ENCODE assay signal across 17 cellular contexts in the genomic region with DNA sequence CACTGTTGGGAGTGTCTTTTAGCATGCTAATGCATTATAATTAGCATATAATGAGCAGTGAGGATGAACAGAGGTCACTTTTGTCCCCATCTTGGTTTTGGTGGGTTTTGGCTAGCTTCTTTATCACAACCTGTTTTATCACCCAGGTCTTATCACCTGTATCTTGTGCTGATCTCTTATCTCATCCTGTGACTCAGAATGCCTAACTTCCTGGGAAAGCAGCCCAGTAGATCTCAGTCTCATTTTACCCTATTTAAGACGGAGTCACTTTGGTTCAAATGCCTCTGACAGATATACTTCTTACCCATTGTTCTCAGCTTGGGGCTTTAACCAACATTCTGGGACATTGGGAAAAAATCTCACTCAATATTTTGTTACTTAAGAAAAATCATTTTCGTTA.
A peak's percentile ranks its signal among the peaks of the same experiment; 100 is the strongest.
DNase-seq lines count a peak whose midpoint lies in the region; FAIRE-seq and TF ChIP-seq lines count a peak whose summit lies in the region.
"Had no signal": no experiment of that assay in that cellular context is flagged by ENCODE, and none has a peak within 500 bp of the region (broad histone marks: within the 10 kb centered on the region; RNA-seq: fewer than 3 reads in every experiment).

No MANE protein-coding gene starts in this region.

- CTCF ChIA-PET in GM10248 (lab: Yijun Ruan, JAX), result no interaction called here

- H3K4me2 ChIP-seq in trophoblast cell (ENCODE audit: low read length), result no peak overlapping the region
- H3K4me2 ChIP-seq: GM23338 had no signal

- no CpG with 5 or more reads among the region's 2 CpGs for WGBS in trophoblast cell (ENCODE audit: extremely low coverage, insufficient coverage, insufficient read length)

- H3K27ac ChIP-seq in VCaP, result peak overlapping the region; percentile 36; the same call in 1 of the 2 replicates
- no peak overlapping the region for H3K27ac ChIP-seq in trophoblast cell (ENCODE audit: low read depth, low read length)

- peaks cover 2% of the 10 kb centered on the region for H3K9me3 ChIP-seq in trophoblast cell (ENCODE audit: insufficient read depth, low read depth, low read length)

- no peak overlapping the region for H4K12ac ChIP-seq in trophoblast cell (ENCODE audit: low read depth, low read length)

- no peak overlapping the region for H3K14ac ChIP-seq in trophoblast cell (ENCODE audit: low read length)

- no peaks in the 10 kb centered on the region for H3K9me3 Mint-ChIP-seq in activated T-cell treated with anti-CD3 and anti-CD28 coated beads, Interleukin-2, amount 50 U/mL, for 24 hours
- H3K9me3 Mint-ChIP-seq: GM23338, H9 had no signal

- no peak overlapping the region for H2AK5ac ChIP-seq in trophoblast cell (ENCODE audit: low read length)

- no peak overlapping the region for H3K4me3 Mint-ChIP-seq in activated T-cell treated with anti-CD3 and anti-CD28 coated beads, Interleukin-2, amount 50 U/mL, for 24 hours
- H3K4me3 Mint-ChIP-seq: CD4-positive, alpha-beta memory T cell; GM23338; H9 had no signal

- no peak overlapping the region for H4K91ac ChIP-seq in trophoblast cell (ENCODE audit: low read depth, low read length)

- H2AFZ ChIP-seq in trophoblast cell (ENCODE audit: insufficient read depth, low read length, poor library complexity), result no peak overlapping the region
- H2AFZ ChIP-seq: GM23338 had no signal

- H3K79me2 ChIP-seq in trophoblast cell (ENCODE audit: control insufficient read depth, insufficient read depth, low read length, poor library complexity), result no peaks in the 10 kb centered on the region

- H3K4me1 ChIP-seq in trophoblast cell (ENCODE audit: control insufficient read depth in 1 of 2, insufficient read depth in 2 of 2, low read length in 2 of 2), result peaks cover 0 to 6% of the 10 kb centered on the region in 2 experiments

- H3K23ac ChIP-seq in trophoblast cell (ENCODE audit: low read length), result no peak overlapping the region

- no peak overlapping the region for H2BK5ac ChIP-seq in trophoblast cell (ENCODE audit: low read depth, low read length, poor library complexity)

- H3K4me3 ChIP-seq in bronchial epithelial cell (ENCODE audit: low read depth, low read length) (no peak overlapping the region), trophoblast cell (ENCODE audit: low read depth, low read length) (no peak overlapping the region)
- H3K4me3 ChIP-seq: GM23338 had no signal

- H2BK120ac ChIP-seq in trophoblast cell (ENCODE audit: insufficient read depth, low read length, poor library complexity), result no peak overlapping the region

- no peaks in the 10 kb centered on the region for H3K27me3 Mint-ChIP-seq in activated T-cell treated with anti-CD3 and anti-CD28 coated beads, Interleukin-2, amount 50 U/mL, for 24 hours
- H3K27me3 Mint-ChIP-seq: CD4-positive, alpha-beta memory T cell had no signal

- no peak overlapping the region for H3K4ac ChIP-seq in trophoblast cell (ENCODE audit: low read depth, low read length)

- H3K27me3 ChIP-seq in bronchial epithelial cell (ENCODE audit: control insufficient read depth, insufficient read depth, low read length), result no peaks in the 10 kb centered on the region
- no peaks in the 10 kb centered on the region for H3K27me3 ChIP-seq in trophoblast cell (ENCODE audit: insufficient read depth, low read length)

- no peak overlapping the region for H2BK12ac ChIP-seq in trophoblast cell (ENCODE audit: low read length)

- TF ChIP-seq CTCF in VCaP (conservative IDR thresholded peaks at IDR 0.05), result no peak
- no peak for TF ChIP-seq CTCF in bronchial epithelial cell (IDR thresholded peaks at IDR 0.05; ENCODE audit: insufficient read depth, low read length, severe bottlenecking)
- TF ChIP-seq CTCF in GM10248 (IDR thresholded peaks at IDR 0.05; ENCODE audit: control extremely low read depth, extremely low read depth, low read depth, missing control alignments), result no peak

- H3K79me1 ChIP-seq in trophoblast cell (ENCODE audit: low read length), result no peaks in the 10 kb centered on the region

- no peak overlapping the region for H4K8ac ChIP-seq in trophoblast cell (ENCODE audit: low read depth, low read length)

- no peak for FAIRE-seq in bronchial epithelial cell (lab: Jason Lieb, UNC)
- FAIRE-seq: G401.6, GM12891, GM18507 had no signal

- DNase-seq in bronchial epithelial cell (ENCODE audit: low read depth) (peak; percentile 11), trophoblast cell (peak; percentile 33 to 84), GM10248 (ENCODE audit: extremely low spot score) (no peak), pons (ENCODE audit: low spot score) (no peak)
- DNase-seq in activated T-cell treated with anti-CD3 and anti-CD28 coated beads, Interleukin-2, amount 50 U/mL, for 24 hours, result no peak
- DNase-seq: C1 segment of cervical spinal cord; Calu3; CD4-positive, alpha-beta memory T cell; COR-L47; DMS153; DND-41; H9 had no signal

- no peaks in the 10 kb centered on the region for H3K4me1 Mint-ChIP-seq in activated T-cell treated with anti-CD3 and anti-CD28 coated beads, Interleukin-2, amount 50 U/mL, for 24 hours (ENCODE audit: low read depth)
- H3K4me1 Mint-ChIP-seq: CD4-positive, alpha-beta memory T cell had no signal

- no peak overlapping the region for H3K18ac ChIP-seq in trophoblast cell (ENCODE audit: low read length)

- H3K27ac Mint-ChIP-seq in activated T-cell treated with anti-CD3 and anti-CD28 coated beads, Interleukin-2, amount 50 U/mL, for 24 hours, result no peak overlapping the region
- H3K27ac Mint-ChIP-seq: CD4-positive, alpha-beta memory T cell; GM23338; H9 had no signal

- POLR2A ChIA-PET in GM10248 (lab: Yijun Ruan, JAX), result no interaction called here

- H3K36me3 ChIP-seq in bronchial epithelial cell (ENCODE audit: control insufficient read depth, insufficient read depth, low read length), result no peaks in the 10 kb centered on the region
- no peaks in the 10 kb centered on the region for H3K36me3 ChIP-seq in trophoblast cell (ENCODE audit: control insufficient read depth in 1 of 2, insufficient read depth in 2 of 2, low read length in 2 of 2)

- no peak overlapping the region for H3K9ac ChIP-seq in trophoblast cell (ENCODE audit: low read length)

- no peaks in the 10 kb centered on the region for H3K36me3 Mint-ChIP-seq in activated T-cell treated with anti-CD3 and anti-CD28 coated beads, Interleukin-2, amount 50 U/mL, for 24 hours (ENCODE audit: low read depth)
- H3K36me3 Mint-ChIP-seq: CD4-positive, alpha-beta memory T cell had no signal

Comparison
In these comparisons a context has a peak if more than half of its experiments do, and no peak if none do; other contexts are left out.
1. DNase-seq: peak in bronchial epithelial cell (single experiment) and trophoblast cell (2 of 2); none in activated T-cell treated with anti-CD3 and anti-CD28 coated beads, Interleukin-2, amount 50 U/mL, for 24 hours (single experiment), GM10248 (single experiment) and pons (single experiment).